ENCODE assay signal across 18 cellular contexts in genomic region chr17:33888455-33888854, GRCh38.
A peak's percentile ranks its signal among the peaks of the same experiment; 100 is the strongest.
DNase-seq lines count a peak whose midpoint lies in the region.
"Had no signal": no experiment of that assay in that cellular context is flagged by ENCODE, and none has a peak within 500 bp of the region (broad histone marks: within the 10 kb centered on the region; RNA-seq: fewer than 3 reads in every experiment).

No MANE protein-coding gene starts in this region.

- DNase-seq in AG08395 (ENCODE audit: low spot score) (peak; percentile 56), LoVo (ENCODE audit: low spot score) (peak; percentile 12), SW480 (ENCODE audit: low spot score) (peak; percentile 69), islet precursor cell (peak; percentile 84), DMS114 treated with DMSO at 0.1 percent for 48 hours (lab: John Stamatoyannopoulos, UW; ENCODE audit: unreplicated experiment) (no peak)
- DNase-seq in NK-92 treated with Interleukin-12 subunit alpha and Interleukin-12 subunit beta, amount 100 ng/mL, for 24 hours (lab: John Stamatoyannopoulos, UW): no peak
- no peak for DNase-seq in activated T-cell treated with anti-CD3 and anti-CD28 coated beads, Interleukin-2, amount 50 U/mL, for 1 hour
- no peak for DNase-seq in stimulated activated naive CD4-positive, alpha-beta T cell (lab: John Stamatoyannopoulos, UW)
- DNase-seq: DMS79, GDM1, GOT3, HFFc6, NCI-H1048, NCI-H2227 treated with DMSO at 0.1 percent for 48 hours, NCI-H526, PC-3, Right ventricle myocardium superior, SK-N-SH had no signal

Comparison
In these comparisons a context has a peak if more than half of its experiments do, and no peak if none do; other contexts are left out.
1. DNase-seq: peak in AG08395 (single experiment), LoVo (single experiment), SW480 (single experiment) and islet precursor cell (single experiment); none in NK-92 treated with Interleukin-12 subunit alpha and Interleukin-12 subunit beta, amount 100 ng/mL, for 24 hours (single experiment), activated T-cell treated with anti-CD3 and anti-CD28 coated beads, Interleukin-2, amount 50 U/mL, for 1 hour (single experiment), DMS114 treated with DMSO at 0.1 percent for 48 hours (single experiment) and stimulated activated naive CD4-positive, alpha-beta T cell (0 of 6).